In genomic region chr19:41296323-41296935, GRCh38 we compare ENCODE assay signal across 11 cellular contexts. TPM values are rescaled to one million over a fixed set of nuclear protein-coding genes. Genes with fewer than 3 reads are reported as not detected.
A peak's percentile ranks its signal among the peaks of the same experiment; 100 is the strongest.
DNase-seq lines count a peak whose midpoint lies in the region; ATAC-seq, FAIRE-seq and TF ChIP-seq lines count a peak whose summit lies in the region.
"Had no signal": no experiment of that assay in that cellular context is flagged by ENCODE, and none has a peak within 500 bp of the region (broad histone marks: within the 10 kb centered on the region; RNA-seq: fewer than 3 reads in every experiment).

No MANE protein-coding gene starts in this region.

- peaks cover 37 to 78% (median 61%) of the 10 kb centered on the region in 4 donors for H3K36me3 ChIP-seq in sigmoid colon

- TF ChIP-seq POLR2A in GM12892 (IDR thresholded peaks at IDR 0.05; ENCODE audit: low read depth, low read length) (no peak; the same call in 1 of the 2 replicates), sigmoid colon (IDR thresholded peaks at IDR 0.05) (no peak)

- WGBS in sigmoid colon, 2 donors = 76 to 80% methylated on average over 2 of the region's 2 CpGs

- DNase-seq in GM12892 (ENCODE audit: insufficient read length) (no peak), RPMI7951 (ENCODE audit: low read depth) (peak; percentile 24), sigmoid colon (no peak), globus pallidus (ENCODE audit: low spot score) (no peak), NCI-H2227 treated with DMSO at 0.1 percent for 48 hours (lab: John Stamatoyannopoulos, UW) (no peak), NCI-H1436 (lab: John Stamatoyannopoulos, UW) (no peak)
- DNase-seq: NCI-H1694 treated with DMSO at 0.1 percent for 48 hours, T-helper 9 cell had no signal

- intact Hi-C loops in sigmoid colon (cut with DNase I) = no loop called here

- ATAC-seq in esophagus mucosa (peak; percentile 61), HG02938 (IDR thresholded peaks at IDR 0.05; ENCODE audit: unreplicated experiment) (no peak)

- no peak overlapping the region for H3K4me3 ChIP-seq in sigmoid colon

- peak overlapping the region; percentile 66 to 79 (median 78) for H3K27ac ChIP-seq in sigmoid colon

- H3K9me3 ChIP-seq in sigmoid colon = no peaks in the 10 kb centered on the region

- no peak for TF ChIP-seq EP300 in sigmoid colon (IDR thresholded peaks at IDR 0.05)

- FAIRE-seq in GM12892 (lab: Jason Lieb, UNC) = peak; percentile 30
- FAIRE-seq: islet of Langerhans had no signal

- H3K27me3 ChIP-seq in sigmoid colon = no peaks in the 10 kb centered on the region

- TF ChIP-seq CTCF in sigmoid colon (IDR thresholded peaks at IDR 0.05) = no peak

- peaks cover 0 to 44% (median 40%) of the 10 kb centered on the region in 4 donors for H3K4me1 ChIP-seq in sigmoid colon

RNA-seq across cellular contexts. Expression of gene CCDC97, which starts 13.5 kb away (rescaled TPM):
- 12.6 TPM for polyA plus RNA-seq in GM12892 (2012; ENCODE audit: missing spikeins)
- total RNA-seq in RPMI7951 (2014; rRNA removed; shearing (Covaris generic)) = 8.2 and 9.3 TPM in 2 replicates
- 19.3 TPM for total RNA-seq in esophagus mucosa
- total RNA-seq in sigmoid colon = 10 to 100 TPM in 1 of 4 donors, 1 to 10 TPM in 3; 8.7 to 16.6 (median 9.2) TPM
- polyA plus RNA-seq in sigmoid colon = 10 to 100 TPM; 11.3 to 23.1 (median 15.6) TPM

RNA-seq across cellular contexts. Expression of gene HNRNPUL1, which starts 32.3 kb away (rescaled TPM):
- 128 TPM for polyA plus RNA-seq in GM12892 (2012; ENCODE audit: missing spikeins)
- 101 and 105 TPM in 2 replicates for total RNA-seq in RPMI7951 (2014; rRNA removed; shearing (Covaris generic))
- total RNA-seq in esophagus mucosa (116 TPM), sigmoid colon (100 to 1,000 TPM; 120 to 153 (median 130) TPM)
- polyA plus RNA-seq in sigmoid colon = 100 to 1,000 TPM in 1 of 3 donors, 10 to 100 TPM in 2; 61.9 to 133 (median 65.0) TPM

RNA-seq across cellular contexts. Expression of gene TGFB1, which starts 57.3 kb away (rescaled TPM):
- polyA plus RNA-seq in GM12892 (2012; ENCODE audit: missing spikeins) = 23.4 TPM
- total RNA-seq in RPMI7951 (2014; rRNA removed; shearing (Covaris generic)) = 15.2 and 18.1 TPM in 2 replicates
- total RNA-seq in esophagus mucosa (53.8 TPM), sigmoid colon (10 to 100 TPM; 16.4 to 27.1 (median 18.1) TPM)
- polyA plus RNA-seq in sigmoid colon = 10 to 100 TPM in 1 of 3 donors, 1 to 10 TPM in 2; 6.5 to 25.0 (median 7.2) TPM
